Comparison of ENCODE assay signal across 8 cellular contexts in genomic region chr3:13016083-13016725, GRCh38. TPM values are rescaled to one million over a fixed set of nuclear protein-coding genes. Genes with fewer than 3 reads are reported as not detected.
DNase-seq lines count a peak whose midpoint lies in the region; ATAC-seq and TF ChIP-seq lines count a peak whose summit lies in the region.

No MANE protein-coding gene starts in this region.

- no peak overlapping the region for H4K5ac ChIP-seq in H9 (ENCODE audit: insufficient read length, low read depth, low read length)

- H3K36me3 ChIP-seq in suprapubic skin = no peaks in the 10 kb centered on the region

- H2AFZ ChIP-seq in H9 (ENCODE audit: low read length) = no peak overlapping the region

- no peak overlapping the region for H3K56ac ChIP-seq in H9 (ENCODE audit: insufficient read length, low read depth, low read length)

- no peak overlapping the region for H3K27ac ChIP-seq in H9 (ENCODE audit: insufficient read length, low read depth, low read length)
- peak overlapping the region; percentile 86 for H3K27ac ChIP-seq in suprapubic skin
- no peak overlapping the region for H3K27ac ChIP-seq in RWPE1

- H3K4me1 ChIP-seq in H9 (ENCODE audit: insufficient read depth, low read length) (peaks cover 6% of the 10 kb centered on the region; the same call in 1 of the 2 replicates), suprapubic skin (peaks cover 53% of the 10 kb centered on the region)

- H3K27ac Mint-ChIP-seq in H9 = peak overlapping the region in 2 of 3 experiments; percentile 3 to 33; a peak in 2 of 7 replicates

- H3K4me2 ChIP-seq in H9 (ENCODE audit: insufficient read depth, insufficient read length, low read length) = no peak overlapping the region

- no peak overlapping the region; the same call in 1 of the 2 replicates for H3K14ac ChIP-seq in H9 (ENCODE audit: insufficient read depth, low read length)

- peak overlapping the region; percentile 34 for H3K4me3 ChIP-seq in suprapubic skin

- no peak overlapping the region for H2BK15ac ChIP-seq in H9 (ENCODE audit: low read depth, low read length)

- H3K9ac ChIP-seq in H9 (ENCODE audit: extremely low read depth, insufficient read length, low read length) = no peak overlapping the region

- no peak overlapping the region for H2BK5ac ChIP-seq in H9 (ENCODE audit: insufficient read length, low read length)

- CTCF ChIA-PET in RWPE1 (lab: Yijun Ruan, JAX) = no interaction called here

- peak overlapping the region in 1 of 2 experiments; percentile 35; a peak in 1 of 5 replicates for H3K4me3 Mint-ChIP-seq in H9

- WGBS in H9 (ENCODE audit: extremely low coverage, insufficient read length, low lambda C conversion rate) = no CpG with 5 or more reads among the region's 18 CpGs
- 51% methylated on average over 18 of the region's 18 CpGs for WGBS in suprapubic skin

- no peak for TF ChIP-seq POLR2A in suprapubic skin (IDR thresholded peaks at IDR 0.05)

- H4K8ac ChIP-seq in H9 (replicated peaks; ENCODE audit: insufficient read length, low read depth, low read length) = no peak overlapping the region

- no peak for TF ChIP-seq EP300 in suprapubic skin (IDR thresholded peaks at IDR 0.05)

- H2BK20ac ChIP-seq in H9 (ENCODE audit: low read depth, low read length, poor library complexity, severe bottlenecking) = no peak overlapping the region

- H3K36me3 Mint-ChIP-seq in H9 (ENCODE audit: insufficient read depth in 1 of 3, low read depth in 3 of 3) = no peaks in the 10 kb centered on the region

- no peaks in the 10 kb centered on the region for H3K9me3 Mint-ChIP-seq in H9

- POLR2A ChIA-PET in RWPE1 (lab: Yijun Ruan, JAX; ENCODE audit: low non-redundant PET) = no interaction called here

- ATAC-seq in GM18498 (IDR thresholded peaks at IDR 0.05; ENCODE audit: unreplicated experiment) (peak; percentile 39), left colon (peak; percentile 56)

- intact Hi-C loops in left colon (cut with DNase I, micrococcal nuclease) = no loop called here

- H4K91ac ChIP-seq in H9 (ENCODE audit: insufficient read length, low read depth, low read length) = no peak overlapping the region

- H2BK12ac ChIP-seq in H9 (ENCODE audit: insufficient read length, low read depth, low read length) = no peak overlapping the region

- H3K18ac ChIP-seq in H9 (ENCODE audit: insufficient read length, low read depth, low read length) = no peak overlapping the region

- no peak overlapping the region for H3T11ph ChIP-seq in H9 (ENCODE audit: low read length)

- no peak overlapping the region for H2BK120ac ChIP-seq in H9 (ENCODE audit: low read depth, low read length, poor library complexity, severe bottlenecking)

- peaks cover 1% of the 10 kb centered on the region for H3K27me3 Mint-ChIP-seq in H9 (ENCODE audit: low read depth)

- H3K9me3 ChIP-seq in H9 (ENCODE audit: control insufficient read depth, low read depth, low read length) = no peaks in the 10 kb centered on the region
- no peaks in the 10 kb centered on the region for H3K9me3 ChIP-seq in suprapubic skin

- H3K23me2 ChIP-seq in H9 (ENCODE audit: insufficient read length, low read depth, low read length, poor library complexity, severe bottlenecking) = no peaks in the 10 kb centered on the region

- H3K27me3 ChIP-seq in H9 (ENCODE audit: insufficient read depth, low read length) = no peaks in the 10 kb centered on the region
- no peaks in the 10 kb centered on the region for H3K27me3 ChIP-seq in suprapubic skin

- no peak for TF ChIP-seq CTCF in H9 (conservative IDR thresholded peaks at IDR 0.05)
- no peak for TF ChIP-seq CTCF in suprapubic skin (IDR thresholded peaks at IDR 0.05)
- no peak for TF ChIP-seq CTCF in RWPE1 (conservative IDR thresholded peaks at IDR 0.05; ENCODE audit: low read depth)

- H3K4me1 Mint-ChIP-seq in H9 = peaks cover 40 to 54% of the 10 kb centered on the region in 2 experiments

- no peaks in the 10 kb centered on the region for H3K79me1 ChIP-seq in H9 (ENCODE audit: insufficient read depth, low read depth, low read length, poor library complexity, severe bottlenecking)

- H3K79me2 ChIP-seq in H9 (ENCODE audit: insufficient read depth, low read length) = no peaks in the 10 kb centered on the region

- no peak for DNase-seq in H9
- DNase-seq in NCI-H2029 (lab: John Stamatoyannopoulos, UW) = peak; percentile 92
- DNase-seq in activated T-cell treated with anti-CD3 and anti-CD28 coated beads, Interleukin-2, amount 50 U/mL, for 48 hours = peak; percentile 66 to 68
- DNase-seq in left colon = peak; percentile 72 to 78
- peak in 1 of 2 donors; percentile 82 for DNase-seq in suprapubic skin (ENCODE audit: low spot score in 2 of 2)
- DNase-seq in inferior parietal cortex (ENCODE audit: extremely low spot score) = no peak
- no peak for DNase-seq in RWPE1 (ENCODE audit: low spot score)

- H2AK5ac ChIP-seq in H9 (ENCODE audit: insufficient read length, low read length) = no peak overlapping the region

- no peak overlapping the region for H3K4ac ChIP-seq in H9 (ENCODE audit: low read depth, low read length)

- H3K23ac ChIP-seq in H9 (ENCODE audit: insufficient read length, low read depth, low read length) = no peak overlapping the region

- peaks cover 3% of the 10 kb centered on the region for H4K20me1 ChIP-seq in H9 (ENCODE audit: control insufficient read depth, insufficient read depth, insufficient read length)

RNA-seq across cellular contexts. Expression of gene IQSEC1, which starts 57.0 kb away (rescaled TPM):
- total RNA-seq in H9 (2021) = 17.8 and 19.1 TPM in 2 replicates
- 10 to 100 TPM; 17.2 to 23.6 TPM for total RNA-seq in left colon
- 10 to 100 TPM; 26.7 to 52.4 (median 35.5) TPM for total RNA-seq in suprapubic skin

Comparison
In these comparisons a context has a peak if more than half of its experiments do, and no peak if none do; other contexts are left out.
1. DNase-seq: peak in NCI-H2029 (single experiment), activated T-cell treated with anti-CD3 and anti-CD28 coated beads, Interleukin-2, amount 50 U/mL, for 48 hours (2 of 2) and left colon (2 of 2); none in H9 (single experiment), inferior parietal cortex (single experiment) and RWPE1 (single experiment).